ENCODE assay signal across 13 cellular contexts in the genomic region with DNA sequence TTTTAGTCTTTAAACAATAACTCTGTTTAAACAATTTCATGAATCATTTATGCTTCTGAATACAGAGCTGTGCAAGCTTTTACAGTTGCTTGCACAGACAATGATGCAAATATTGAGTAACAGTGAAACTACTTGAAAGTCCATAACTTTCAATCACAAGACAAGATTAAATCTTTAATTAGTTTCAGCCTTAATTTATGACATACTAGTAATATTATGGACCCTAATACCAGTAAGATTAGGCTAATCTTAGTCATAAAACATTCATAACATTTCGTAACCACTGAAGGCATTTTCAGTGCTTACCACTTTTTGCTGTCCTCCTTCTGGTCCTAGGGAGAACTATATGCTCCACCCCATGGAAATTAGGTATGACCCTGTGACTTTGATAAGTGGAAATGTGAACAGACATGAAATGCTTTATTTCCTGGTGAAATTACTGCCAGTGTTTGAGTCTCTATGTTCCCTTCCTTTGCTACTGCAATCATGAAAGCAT. TPM values are rescaled to one million over a fixed set of nuclear protein-coding genes. Genes with fewer than 3 reads are reported as not detected.
DNase-seq lines count a peak whose midpoint lies in the region; ATAC-seq and TF ChIP-seq lines count a peak whose summit lies in the region.
"Had no signal": no experiment of that assay in that cellular context is flagged by ENCODE, and none has a peak within 500 bp of the region (broad histone marks: within the 10 kb centered on the region; RNA-seq: fewer than 3 reads in every experiment).

No MANE protein-coding gene starts in this region.

- H3K27me3 ChIP-seq in breast epithelium: no peaks in the 10 kb centered on the region
- H3K27me3 ChIP-seq: cardiac muscle cell had no signal

- peaks cover 7% of the 10 kb centered on the region for H3K36me3 Mint-ChIP-seq in MCF 10A (ENCODE audit: insufficient read depth, unreplicated experiment)
- H3K36me3 Mint-ChIP-seq in type B pancreatic cell: no peaks in the 10 kb centered on the region
- H3K36me3 Mint-ChIP-seq: naive thymus-derived CD8-positive, alpha-beta T cell had no signal

- H3K9me3 Mint-ChIP-seq in MCF 10A (ENCODE audit: unreplicated experiment) (no peaks in the 10 kb centered on the region), type B pancreatic cell (no peaks in the 10 kb centered on the region)
- H3K9me3 Mint-ChIP-seq: activated T-helper 17 cell treated with anti-CD3 and anti-CD28 coated beads, Interleukin-2, amount 50 U/mL, for 72 hours had no signal

- BruUV-seq in MCF 10A (replicated peaks; lab: Mats Ljungman, UMichigan): no TSS peak

- no peaks in the 10 kb centered on the region for H3K27me3 Mint-ChIP-seq in MCF 10A (ENCODE audit: insufficient read depth, unreplicated experiment)
- H3K27me3 Mint-ChIP-seq in type B pancreatic cell: peaks cover 12% of the 10 kb centered on the region

- DNase-seq in MCF 10A (ENCODE audit: unreplicated experiment) (peak; percentile 27), breast epithelium (ENCODE audit: low spot score in 2 of 2) (no peak), SK-MEL-5 (ENCODE audit: low read depth, low spot score) (peak; percentile 11), foreskin melanocyte (peak; percentile 19), type B pancreatic cell (ENCODE audit: extremely low spot score, unreplicated experiment) (no peak), CD1c-positive myeloid dendritic cell (ENCODE audit: extremely low spot score) (no peak), midbrain (lab: John Stamatoyannopoulos, UW) (no peak)
- DNase-seq: activated CD4-positive, alpha-beta T cell treated with anti-CD3 and anti-CD28 coated beads for 48 hours; naive thymus-derived CD8-positive, alpha-beta T cell had no signal

- no peak overlapping the region for H3K4me3 ChIP-seq in breast epithelium
- H3K4me3 ChIP-seq: cardiac muscle cell had no signal

- POLR2A ChIA-PET in MCF 10A (lab: Yijun Ruan, JAX): interaction anchor here (0.6 to 5.5 kb wide), 12 partner anchors 16 to 104 kb away, joined by 3 to 65 read pairs (median 20); no protein-coding TSS in a partner anchor

- peak overlapping the region in 1 of 2 donors; percentile 36 for H3K27ac ChIP-seq in breast epithelium
- H3K27ac ChIP-seq: cardiac muscle cell had no signal

- CTCF ChIA-PET in MCF 10A (lab: Yijun Ruan, JAX): interaction anchor here (0.6 to 3.6 kb wide), 13 partner anchors 16 to 103 kb away, joined by 3 to 49 read pairs (median 5); no protein-coding TSS in a partner anchor

- H3K4me3 Mint-ChIP-seq in MCF 10A (ENCODE audit: unreplicated experiment): no peak overlapping the region
- peak overlapping the region; percentile 68 for H3K4me3 Mint-ChIP-seq in type B pancreatic cell
- H3K4me3 Mint-ChIP-seq: activated T-helper 17 cell treated with anti-CD3 and anti-CD28 coated beads, Interleukin-2, amount 50 U/mL, for 72 hours had no signal

- H3K27ac Mint-ChIP-seq in MCF 10A (ENCODE audit: low read depth, unreplicated experiment) (no peak overlapping the region), type B pancreatic cell (peak overlapping the region; percentile 44)
- H3K27ac Mint-ChIP-seq: activated T-helper 17 cell treated with anti-CD3 and anti-CD28 coated beads, Interleukin-2, amount 50 U/mL, for 72 hours; naive thymus-derived CD8-positive, alpha-beta T cell had no signal

- peaks cover 0 to 4% of the 10 kb centered on the region in 2 donors for H3K4me1 ChIP-seq in breast epithelium

- no peak for ATAC-seq in GM18907 (IDR thresholded peaks at IDR 0.05; ENCODE audit: unreplicated experiment)
- ATAC-seq: activated T-helper 17 cell treated with anti-CD3 and anti-CD28 coated beads, Interleukin-2, amount 50 U/mL, for 72 hours; naive thymus-derived CD8-positive, alpha-beta T cell had no signal

- no peaks in the 10 kb centered on the region for H3K9me3 ChIP-seq in breast epithelium

- H3K36me3 ChIP-seq in breast epithelium: no peaks in the 10 kb centered on the region
- H3K36me3 ChIP-seq: cardiac muscle cell had no signal

- TF ChIP-seq POLR2A in breast epithelium (IDR thresholded peaks at IDR 0.05): no peak

- in situ Hi-C loops in SK-MEL-5 (cut with HindIII; ENCODE audit: low pct_unique_long_range_greater_than_20kb, low sequenced_read_pairs): no loop called here

- H3K4me1 Mint-ChIP-seq in MCF 10A (ENCODE audit: insufficient read depth, unreplicated experiment): peaks cover 14% of the 10 kb centered on the region
- peaks cover 29% of the 10 kb centered on the region for H3K4me1 Mint-ChIP-seq in type B pancreatic cell (ENCODE audit: unreplicated experiment)
- H3K4me1 Mint-ChIP-seq: activated T-helper 17 cell treated with anti-CD3 and anti-CD28 coated beads, Interleukin-2, amount 50 U/mL, for 72 hours had no signal

- intact Hi-C loops in MCF 10A (cut with micrococcal nuclease): loop anchor here (5.0 kb wide), 2 partner anchors 61 to 124 kb away; no protein-coding TSS in a partner anchor
- intact Hi-C loops in breast epithelium (cut with DNase I; ENCODE audit: low total_unique reads): no loop called here

- TF ChIP-seq CTCF in MCF 10A (IDR thresholded peaks at IDR 0.05; ENCODE audit: unreplicated experiment): no peak
- no peak for TF ChIP-seq CTCF in breast epithelium (IDR thresholded peaks at IDR 0.05)
- TF ChIP-seq CTCF in type B pancreatic cell (conservative IDR thresholded peaks at IDR 0.05): no peak

RNA-seq across cellular contexts. Expression of a gene that starts 1.8 kb away (rescaled TPM):
- total RNA-seq in MCF 10A (2022): 37.1 and 47.0 TPM in 2 replicates
- total RNA-seq in breast epithelium: 10 to 100 TPM; 43.6 to 92.8 (median 75.8) TPM
- 4.6 and 7.7 TPM in 2 replicates for total RNA-seq in SK-MEL-5 (2014; rRNA removed; shearing (Covaris generic))
- 13.0 and 17.6 TPM in 2 replicates for polyA plus RNA-seq in SK-MEL-5 (2015; cell fraction: cytosol; rRNA removed)
- polyA plus RNA-seq in SK-MEL-5 (2015; cell fraction: nucleus; rRNA removed): 20.6 and 20.7 TPM in 2 replicates
- total RNA-seq in type B pancreatic cell (ENCODE audit: low replicate concordance): 28.2 and 32.1 TPM in 2 replicates
- total RNA-seq: G401 had no signal

Comparison
In these comparisons a context has a peak if more than half of its experiments do, and no peak if none do; other contexts are left out.
1. DNase-seq: peak in MCF 10A (single experiment), SK-MEL-5 (single experiment) and foreskin melanocyte (single experiment); none in breast epithelium (0 of 2), type B pancreatic cell (single experiment), CD1c-positive myeloid dendritic cell (single experiment) and midbrain (single experiment).